1 cellular context compared by ENCODE assay signal in the genomic region with DNA sequence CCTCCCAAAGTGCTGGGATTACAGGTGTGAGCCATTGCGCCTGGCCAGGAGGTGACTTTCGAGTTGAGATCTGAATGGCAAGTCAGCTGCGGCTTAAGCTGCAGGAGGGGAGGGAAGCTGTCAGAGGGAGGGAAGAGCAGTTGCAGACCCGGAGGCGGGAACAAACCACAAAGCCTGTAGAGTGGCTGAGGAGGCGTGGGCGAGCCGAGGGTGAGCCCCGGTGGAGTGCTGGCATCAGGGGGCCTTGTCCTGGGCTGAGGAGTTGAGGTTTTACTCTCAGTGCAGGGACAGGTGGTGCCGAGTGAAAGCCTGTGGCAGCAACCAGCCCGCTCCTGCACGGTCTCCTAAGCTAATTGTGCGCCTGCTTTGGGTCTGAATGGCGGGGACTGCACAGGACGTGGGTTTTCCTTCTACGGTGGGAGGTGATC.
TF ChIP-seq lines count a peak whose summit lies in the region.

No MANE protein-coding gene starts in this region.

TF ChIP-seq in K562, 482 proteins besides CTCF, POLR2A, EP300 and RAD21:
- TF ChIP-seq ZNF282 (CRISPR knock-in tag; IDR thresholded peaks at IDR 0.05) (peak; percentile 38; the same call in 1 of the 2 replicates), DPF2 (IDR thresholded peaks at IDR 0.05) (no peak), SP1 (CRISPR knock-in tag; IDR thresholded peaks at IDR 0.05) (no peak), EGR1 (conservative IDR thresholded peaks at IDR 0.05) (peak; percentile 77)
- TF ChIP-seq, protein P1, sequence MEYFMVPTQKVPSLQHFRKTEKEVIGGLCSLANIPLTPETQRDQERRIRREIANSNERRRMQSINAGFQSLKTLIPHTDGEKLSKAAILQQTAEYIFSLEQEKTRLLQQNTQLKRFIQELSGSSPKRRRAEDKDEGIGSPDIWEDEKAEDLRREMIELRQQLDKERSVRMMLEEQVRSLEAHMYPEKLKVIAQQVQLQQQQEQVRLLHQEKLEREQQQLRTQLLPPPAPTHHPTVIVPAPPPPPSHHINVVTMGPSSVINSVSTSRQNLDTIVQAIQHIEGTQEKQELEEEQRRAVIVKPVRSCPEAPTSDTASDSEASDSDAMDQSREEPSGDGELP (CRISPR knock-in tag; IDR thresholded peaks at IDR 0.05; ENCODE audit: borderline replicate concordance): peak; percentile 52; the same call in 1 of the 2 replicates
